Comparison of ENCODE assay signal across 9 cellular contexts in the genomic region with DNA sequence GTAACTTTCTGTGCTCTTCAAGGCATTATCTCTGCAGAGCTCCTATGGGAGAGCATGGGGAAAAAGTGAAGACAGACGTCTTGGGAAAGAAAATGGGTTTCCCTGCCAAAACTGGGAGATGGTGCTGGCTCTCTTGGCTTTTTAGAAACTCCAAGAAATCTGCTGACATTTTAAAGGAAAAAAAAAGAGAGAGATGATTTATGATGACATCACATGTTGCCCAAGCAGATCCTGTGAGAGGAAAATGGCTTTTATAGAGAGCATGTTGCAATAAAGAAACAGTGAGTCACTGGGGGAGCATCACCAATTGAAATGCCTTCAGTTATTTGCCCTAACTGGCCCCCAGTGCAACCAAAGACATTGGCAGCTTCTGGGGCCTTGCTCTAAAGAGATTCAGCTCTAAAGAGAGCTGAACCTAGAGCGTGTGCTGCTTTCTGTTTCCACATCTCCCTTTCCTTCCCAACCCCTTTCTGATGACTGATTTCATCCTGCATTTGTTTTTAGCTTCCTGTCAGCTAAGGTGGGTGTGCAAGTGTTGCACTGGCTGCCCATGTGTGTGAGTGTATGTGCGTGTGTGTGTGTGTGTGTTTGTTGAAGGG. TPM values are rescaled to one million over a fixed set of nuclear protein-coding genes. Genes with fewer than 3 reads are reported as not detected.
DNase-seq lines count a peak whose midpoint lies in the region; ATAC-seq, FAIRE-seq and TF ChIP-seq lines count a peak whose summit lies in the region.
"Had no signal": no experiment of that assay in that cellular context is flagged by ENCODE, and none has a peak within 500 bp of the region (broad histone marks: within the 10 kb centered on the region; RNA-seq: fewer than 3 reads in every experiment).

No MANE protein-coding gene starts in this region.

- H3K4me1 ChIP-seq in colonic mucosa: peaks cover 4% of the 10 kb centered on the region

- ATAC-seq in GM21576 (IDR thresholded peaks at IDR 0.05; ENCODE audit: unreplicated experiment): no peak
- ATAC-seq: stimulated activated naive B cell treated with anti-CD40 and anti-IgM and Interleukin-4, amounts not matched to agents 10 μg/mL and 1 μg/mL and 100 μg/mL, for 72 hours had no signal

- POLR2A ChIA-PET in AG04449 (lab: Yijun Ruan, JAX): no interaction called here

- DNase-seq in AG04449 (ENCODE audit: low read depth, low spot score) (peak; percentile 83), M059J (ENCODE audit: low read depth) (peak; percentile 91), colonic mucosa (peak; percentile 26), lung microvascular endothelial cell (ENCODE audit: low read depth in 2 of 2) (peak; percentile 41 to 87), NCI-H510A (lab: John Stamatoyannopoulos, UW) (no peak), GM12891 (ENCODE audit: insufficient read length, low spot score) (no peak), KG1 (lab: John Stamatoyannopoulos, UW) (no peak)
- DNase-seq: stimulated activated naive B cell treated with anti-CD40 and anti-IgM and Interleukin-4, amounts not matched to agents 10 μg/mL and 1 μg/mL and 100 μg/mL, for 72 hours had no signal

- no peak for FAIRE-seq in GM12891 (lab: Jason Lieb, UNC)

- H3K27me3 ChIP-seq in colonic mucosa: no peaks in the 10 kb centered on the region

- H3K27ac ChIP-seq in colonic mucosa: no peak overlapping the region

- H3K9ac ChIP-seq in colonic mucosa (ENCODE audit: low read depth in 2 of 2, low read length in 2 of 2): no peak overlapping the region

- H3K9me3 ChIP-seq in colonic mucosa: no peaks in the 10 kb centered on the region

- H3K36me3 ChIP-seq in colonic mucosa: no peaks in the 10 kb centered on the region

- CTCF ChIA-PET in AG04449 (lab: Yijun Ruan, JAX): no interaction called here

- intact Hi-C loops in colonic mucosa (cut with DNase I): no loop called here

- no peak for TF ChIP-seq POLR2A in GM12891 (IDR thresholded peaks at IDR 0.05; ENCODE audit: low read depth, low read length)

- TF ChIP-seq CTCF in AG04449 (IDR thresholded peaks at IDR 0.05; ENCODE audit: insufficient read depth, low read length, missing control alignments): no peak
- TF ChIP-seq CTCF in colonic mucosa (IDR thresholded peaks at IDR 0.05): no peak

- H3K4me3 ChIP-seq in AG04449 (ENCODE audit: low read depth, low read length): no peak overlapping the region
- no peak overlapping the region for H3K4me3 ChIP-seq in colonic mucosa

TF ChIP-seq in GM12891, 5 proteins besides CTCF, POLR2A, EP300 and RAD21:
- no peak for TF ChIP-seq POLR2AphosphoS5 (IDR thresholded peaks at IDR 0.05; ENCODE audit: low read depth, low read length)
- TF ChIP-seq TAF1 (IDR thresholded peaks at IDR 0.05; ENCODE audit: low read depth, low read length): no peak
- no peak for TF ChIP-seq PAX5 (IDR thresholded peaks at IDR 0.05; ENCODE audit: insufficient read depth, low read length, severe bottlenecking)
- TF ChIP-seq SPI1 (IDR thresholded peaks at IDR 0.05; ENCODE audit: low read depth, low read length): no peak
- TF ChIP-seq POU2F2 (IDR thresholded peaks at IDR 0.05; ENCODE audit: low read depth, low read length): no peak

RNA-seq across cellular contexts. Expression of gene LRMDA, which starts 37.7 kb away (rescaled TPM):
- total RNA-seq in M059J (2014; rRNA removed; shearing (Covaris generic)): 8.0 and 36.7 TPM in 2 replicates
- 1 to 10 TPM; 2.5 to 5.2 TPM for total RNA-seq in colonic mucosa
- total RNA-seq in lung microvascular endothelial cell: 8.1 and 17.3 TPM in 2 replicates
- not detected for polyA plus RNA-seq in GM12891 (2012; ENCODE audit: low read depth, missing spikeins)

Comparison
In these comparisons a context has a peak if more than half of its experiments do, and no peak if none do; other contexts are left out.
1. DNase-seq: peak in AG04449 (single experiment), M059J (single experiment), colonic mucosa (single experiment) and lung microvascular endothelial cell (2 of 2); none in NCI-H510A (single experiment), GM12891 (single experiment) and KG1 (single experiment).